Comparison of ENCODE assay signal across 8 cellular contexts in genomic region chr17:65055280-65055707, GRCh38. TPM values are rescaled to one million over a fixed set of nuclear protein-coding genes. Genes with fewer than 3 reads are reported as not detected.
DNase-seq lines count a peak whose midpoint lies in the region; ATAC-seq and TF ChIP-seq lines count a peak whose summit lies in the region.

No MANE protein-coding gene starts in this region.

- DNase-seq in SIG-M5 treated with dmso at 0.1 percent for 504 hours (lab: John Stamatoyannopoulos, UW; ENCODE audit: unreplicated experiment) (peak; percentile 68), SIG-M5 (lab: John Stamatoyannopoulos, UW) (no peak), adrenal gland (no peak), left lung (no peak), testis (no peak), NCI-H1694 treated with DMSO at 0.1 percent for 48 hours (lab: John Stamatoyannopoulos, UW) (no peak), cortex of kidney (lab: John Stamatoyannopoulos, UW) (no peak)

- WGBS in adrenal gland, 4 donors = 2 to 3% (median 3%) methylated on average over 7 of the region's 7 CpGs
- WGBS in testis, 2 donors = 1 to 2% methylated on average over 7 of the region's 7 CpGs

- H3K9me3 ChIP-seq in adrenal gland (replicated peaks in 1 of 3) (no peaks in the 10 kb centered on the region), left lung (no peaks in the 10 kb centered on the region), testis (no peaks in the 10 kb centered on the region)

- intact Hi-C loops in adrenal gland (cut with DNase I) = loop anchor here (5.0 to 10.0 kb wide), 2 partner anchors 47 to 80 kb away; no protein-coding TSS in a partner anchor
- intact Hi-C loops in left lung (cut with DNase I) = loop anchor here in 1 of 2 donors (10.0 kb wide), 1 partner anchor 80 kb away; no protein-coding TSS in a partner anchor
- intact Hi-C loops in testis (cut with DNase I; ENCODE audit: low total_unique reads) = loop anchor here (5.0 kb wide), 1 partner anchor 52 kb away; no protein-coding TSS in a partner anchor

- H3K4me1 ChIP-seq in adrenal gland (replicated peaks in 1 of 2) (peaks cover 10 to 58% of the 10 kb centered on the region in 2 donors), left lung (peaks cover 12 to 87% of the 10 kb centered on the region in 2 donors), testis (peaks cover 27% of the 10 kb centered on the region)

- H3K27me3 ChIP-seq in adrenal gland (no peaks in the 10 kb centered on the region), left lung (no peaks in the 10 kb centered on the region), testis (no peaks in the 10 kb centered on the region)

- TF ChIP-seq POLR2A in adrenal gland (IDR thresholded peaks at IDR 0.05) (no peak), testis (IDR thresholded peaks at IDR 0.05) (no peak)

- ATAC-seq in HG03520 (IDR thresholded peaks at IDR 0.05; ENCODE audit: unreplicated experiment) = peak; percentile 3
- ATAC-seq in left lung = no peak

- H3K27ac ChIP-seq in adrenal gland (peak overlapping the region; percentile 61 to 100 (median 98)), left lung (peak overlapping the region; percentile 99), testis (peak overlapping the region; percentile 99 to 100)

- TF ChIP-seq CTCF in adrenal gland (IDR thresholded peaks at IDR 0.05) (no peak), left lung (IDR thresholded peaks at IDR 0.05) (no peak), testis (IDR thresholded peaks at IDR 0.05) (no peak)

- H3K36me3 ChIP-seq in adrenal gland (replicated peaks in 1 of 2) (peaks cover 0 to 32% of the 10 kb centered on the region in 2 donors), left lung (peaks cover 0 to 33% of the 10 kb centered on the region in 2 donors), testis (ENCODE audit: low read depth, missing control alignments) (no peaks in the 10 kb centered on the region)

- peak overlapping the region; percentile 9 to 99 (median 78) for H3K4me3 ChIP-seq in adrenal gland
- peak overlapping the region; percentile 72 to 86 for H3K4me3 ChIP-seq in left lung
- H3K4me3 ChIP-seq in testis = peak overlapping the region; percentile 96 to 97

RNA-seq across cellular contexts. Expression of gene GNA13, which starts 1.2 kb away (rescaled TPM):
- 100 to 1,000 TPM in 1 of 8 donors, 10 to 100 TPM in 7; 38.7 to 102 (median 75.6) TPM for total RNA-seq in adrenal gland
- 10 to 100 TPM; 12.0 to 42.2 (median 16.9) TPM for polyA plus RNA-seq in adrenal gland
- 10 to 100 TPM; 41.5 to 55.0 TPM for total RNA-seq in left lung
- total RNA-seq in testis = 10 to 100 TPM; 57.6 to 71.4 TPM
- 29.5 TPM for polyA plus RNA-seq in testis (ENCODE audit: insufficient read depth, low read depth, low replicate concordance)
